In the genomic region with DNA sequence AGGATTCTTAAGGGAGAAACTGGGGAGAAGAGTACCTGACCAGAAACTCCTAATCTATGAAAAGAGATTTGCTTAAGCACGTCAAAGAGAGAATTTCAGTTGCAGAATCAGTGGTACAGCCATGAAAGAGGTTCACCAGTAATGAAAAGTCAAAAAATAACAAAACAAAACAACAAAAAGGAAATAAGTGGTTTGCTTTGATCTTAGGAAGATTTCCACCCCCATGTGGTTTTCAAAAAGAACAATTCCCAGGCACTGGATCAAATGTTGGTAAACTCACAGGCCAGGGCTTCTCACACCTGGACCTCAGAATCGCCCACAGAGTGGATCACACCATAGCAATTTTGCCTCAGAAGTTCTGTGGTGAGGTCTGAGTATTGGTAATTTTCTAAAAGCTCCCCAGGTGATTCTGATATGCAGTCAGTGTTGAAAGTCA, we compare ENCODE assay signal across 13 cellular contexts.
DNase-seq lines count a peak whose midpoint lies in the region; ATAC-seq lines count a peak whose summit lies in the region.
"Had no signal": no experiment of that assay in that cellular context is flagged by ENCODE, and none has a peak within 500 bp of the region (broad histone marks: within the 10 kb centered on the region; RNA-seq: fewer than 3 reads in every experiment).

No MANE protein-coding gene starts in this region.

- H3K27ac ChIP-seq in mesenchymal stem cell (ENCODE audit: low read length, poor library complexity, severe bottlenecking): no peak overlapping the region
- H3K27ac ChIP-seq: Peyer's patch had no signal

- H3K9me3 ChIP-seq in mesenchymal stem cell (ENCODE audit: control insufficient read depth, low read length): no peaks in the 10 kb centered on the region
- H3K9me3 ChIP-seq: Peyer's patch had no signal

- no peak overlapping the region for H3K4me3 Mint-ChIP-seq in activated CD4-positive, alpha-beta T cell treated with anti-CD3 and anti-CD28 coated beads, Interleukin-2, amount 10 ng/mL, durations not matched to agents 24 days and 14 days
- H3K4me3 Mint-ChIP-seq: activated naive CD4-positive, alpha-beta T cell treated with anti-CD3 and anti-CD28 coated beads, Interleukin-2, amount 50 U/mL, for 24 hours had no signal

- H3K9me3 Mint-ChIP-seq in activated CD4-positive, alpha-beta T cell treated with anti-CD3 and anti-CD28 coated beads, Interleukin-2, amount 10 ng/mL, durations not matched to agents 24 days and 14 days: no peaks in the 10 kb centered on the region
- H3K9me3 Mint-ChIP-seq: activated naive CD4-positive, alpha-beta T cell treated with anti-CD3 and anti-CD28 coated beads, Interleukin-2, amount 50 U/mL, for 24 hours had no signal

- H2AFZ ChIP-seq in mesenchymal stem cell (ENCODE audit: low read depth, low read length): no peak overlapping the region

- H2AK5ac ChIP-seq in mesenchymal stem cell (ENCODE audit: low read length, severe bottlenecking): no peak overlapping the region

- H3K27me3 Mint-ChIP-seq in activated CD4-positive, alpha-beta T cell treated with anti-CD3 and anti-CD28 coated beads, Interleukin-2, amount 10 ng/mL, durations not matched to agents 24 days and 14 days: no peaks in the 10 kb centered on the region
- H3K27me3 Mint-ChIP-seq: activated naive CD4-positive, alpha-beta T cell treated with anti-CD3 and anti-CD28 coated beads, Interleukin-2, amount 50 U/mL, for 24 hours had no signal

- no peak overlapping the region for H4K8ac ChIP-seq in mesenchymal stem cell (ENCODE audit: low read length)

- WGBS in mesenchymal stem cell: 100% methylated on average over 2 of the region's 2 CpGs

- H3K79me1 ChIP-seq in mesenchymal stem cell (replicated peaks; ENCODE audit: low read length, poor library complexity, severe bottlenecking): no peaks in the 10 kb centered on the region

- H2BK12ac ChIP-seq in mesenchymal stem cell (ENCODE audit: low read length in 2 of 2): no peak overlapping the region

- ATAC-seq in GM21576 (IDR thresholded peaks at IDR 0.05; ENCODE audit: unreplicated experiment): peak; percentile 65
- ATAC-seq in HG03135 (IDR thresholded peaks at IDR 0.05; ENCODE audit: unreplicated experiment): peak; percentile 52

- H3K36me3 ChIP-seq in mesenchymal stem cell (ENCODE audit: control insufficient read depth in 1 of 2, insufficient read depth in 2 of 2, low read depth in 1 of 2, low read length in 2 of 2): peaks cover 29 to 47% of the 10 kb centered on the region in 2 experiments

- no peak overlapping the region for H3K4me3 ChIP-seq in mesenchymal stem cell (ENCODE audit: insufficient read depth in 1 of 2, low read depth in 1 of 2, low read length in 2 of 2)
- H3K4me3 ChIP-seq: Peyer's patch had no signal

- H2BK120ac ChIP-seq in mesenchymal stem cell (ENCODE audit: low read depth, low read length): no peak overlapping the region

- peaks cover 14% of the 10 kb centered on the region for H3K36me3 Mint-ChIP-seq in activated CD4-positive, alpha-beta T cell treated with anti-CD3 and anti-CD28 coated beads, Interleukin-2, amount 10 ng/mL, durations not matched to agents 24 days and 14 days (ENCODE audit: low read depth)

- H3K27me3 ChIP-seq in mesenchymal stem cell (ENCODE audit: control insufficient read depth in 1 of 2, insufficient read depth in 1 of 2, low read length in 2 of 2): no peaks in the 10 kb centered on the region
- H3K27me3 ChIP-seq: Peyer's patch had no signal

- no peak overlapping the region for H2BK5ac ChIP-seq in mesenchymal stem cell (ENCODE audit: low read depth, low read length, poor library complexity, severe bottlenecking)

- no peak overlapping the region for H4K91ac ChIP-seq in mesenchymal stem cell (ENCODE audit: low read length)

- DNase-seq in activated CD4-positive, alpha-beta T cell treated with anti-CD3 and anti-CD28 coated beads, Interleukin-2, amount 10 ng/mL, durations not matched to agents 24 days and 14 days: no peak
- no peak for DNase-seq in activated CD4-positive, alpha-beta T cell treated with anti-CD3 and anti-CD28 coated beads for 4 hours
- DNase-seq in mesenchymal stem cell (no peak), NCI-H2196 (lab: John Stamatoyannopoulos, UW; ENCODE audit: unreplicated experiment) (no peak), NCI-H226 (no peak)
- DNase-seq in central memory CD4-positive, alpha-beta T cell: no peak
- DNase-seq: 8988T, head of caudate nucleus, NCI-H1436, Peyer's patch had no signal

- no peaks in the 10 kb centered on the region for H3K4me1 ChIP-seq in mesenchymal stem cell (ENCODE audit: control insufficient read depth, insufficient read depth, low read depth, low read length)
- H3K4me1 ChIP-seq: Peyer's patch had no signal

- peak overlapping the region; percentile 61 for H3K27ac Mint-ChIP-seq in activated CD4-positive, alpha-beta T cell treated with anti-CD3 and anti-CD28 coated beads, Interleukin-2, amount 10 ng/mL, durations not matched to agents 24 days and 14 days
- H3K27ac Mint-ChIP-seq: activated naive CD4-positive, alpha-beta T cell treated with anti-CD3 and anti-CD28 coated beads, Interleukin-2, amount 50 U/mL, for 24 hours had no signal

- intact Hi-C loops in activated CD4-positive, alpha-beta T cell treated with anti-CD3 and anti-CD28 coated beads, Interleukin-2, amount 10 ng/mL, durations not matched to agents 24 days and 14 days (cut with micrococcal nuclease): loop anchor here (1.0 kb wide), 1 partner anchor 73 kb away; no protein-coding TSS in a partner anchor

- H3K4ac ChIP-seq in mesenchymal stem cell (ENCODE audit: low read depth in 1 of 2, low read length in 2 of 2): no peak overlapping the region

- no peak overlapping the region for H3K23ac ChIP-seq in mesenchymal stem cell (ENCODE audit: low read length in 2 of 2)

- no peak overlapping the region for H3K18ac ChIP-seq in mesenchymal stem cell (ENCODE audit: low read depth in 1 of 2, low read length in 2 of 2)

- H3K4me1 Mint-ChIP-seq in activated CD4-positive, alpha-beta T cell treated with anti-CD3 and anti-CD28 coated beads, Interleukin-2, amount 10 ng/mL, durations not matched to agents 24 days and 14 days: peaks cover 26% of the 10 kb centered on the region
- H3K4me1 Mint-ChIP-seq: activated naive CD4-positive, alpha-beta T cell treated with anti-CD3 and anti-CD28 coated beads, Interleukin-2, amount 50 U/mL, for 24 hours had no signal

- no peak overlapping the region for H3K9ac ChIP-seq in mesenchymal stem cell (ENCODE audit: low read length)

- H3K14ac ChIP-seq in mesenchymal stem cell (ENCODE audit: low read length in 2 of 2): no peak overlapping the region

- H2BK15ac ChIP-seq in mesenchymal stem cell (ENCODE audit: low read depth, poor library complexity, severe bottlenecking): peak overlapping the region; percentile 15

- no peak overlapping the region for H3K4me2 ChIP-seq in mesenchymal stem cell (ENCODE audit: low read length, poor library complexity, severe bottlenecking)
